In genomic region chr12:130673036-130673705, GRCh38 we compare ENCODE assay signal across 29 cellular contexts. TPM values are rescaled to one million over a fixed set of nuclear protein-coding genes. Genes with fewer than 3 reads are reported as not detected.
"Had no signal": no experiment of that assay in that cellular context is flagged by ENCODE, and none has a peak within 500 bp of the region (broad histone marks: within the 10 kb centered on the region; RNA-seq: fewer than 3 reads in every experiment).

No MANE protein-coding gene starts in this region.

- FAIRE-seq: keratinocyte had no signal

- H3K4me1 ChIP-seq: heart right ventricle, prostate gland, right atrium auricular region, right lobe of liver, stomach, testis, thyroid gland, upper lobe of left lung, vagina had no signal

- H3K27ac ChIP-seq: heart right ventricle, hepatocyte, ovary, prostate gland, right atrium auricular region, right lobe of liver, stomach, testis, thyroid gland, transverse colon, upper lobe of left lung, vagina had no signal

- H3K9me3 Mint-ChIP-seq: mesothelial cell of epicardium, natural killer cell had no signal

- H3K27ac Mint-ChIP-seq: mesothelial cell of epicardium; natural killer cell; stimulated activated naive B cell treated with anti-CD40 and anti-IgM and Interleukin-4, amounts not matched to agents 10 μg/mL and 1 μg/mL and 100 μg/mL, for 72 hours had no signal

- H3K4me3 Mint-ChIP-seq: mesothelial cell of epicardium; natural killer cell; neural crest cell; stimulated activated naive B cell treated with anti-CD40 and anti-IgM and Interleukin-4, amounts not matched to agents 10 μg/mL and 1 μg/mL and 100 μg/mL, for 72 hours had no signal

- H3K4me3 ChIP-seq: heart right ventricle, hepatocyte, lung, ovary, prostate gland, right atrium auricular region, right lobe of liver, smooth muscle cell, stomach, testis, thyroid gland, transverse colon, upper lobe of left lung, vagina had no signal

- H3K4me2 ChIP-seq: hepatocyte, smooth muscle cell had no signal

- H2AFZ ChIP-seq: hepatocyte had no signal

- DNase-seq: heart right ventricle; kidney glomerular epithelial cell; left cardiac atrium; naive B cell; natural killer cell; ovary; right lobe of liver; stimulated activated CD4-positive, alpha-beta T cell treated with anti-CD3 and anti-CD28 coated beads, Interleukin-12 subunit alpha, Interleukin-12 subunit beta, amount 100 ng/mL, for 4 hours; stimulated activated CD4-positive, alpha-beta T cell treated with anti-CD3 and anti-CD28 coated beads, Interleukin-15, amount 100 ng/mL, for 24 hours; stimulated activated CD4-positive, alpha-beta T cell treated with anti-CD3 and anti-CD28 coated beads, Interleukin-2, amount 100 ng/mL, for 24 hours; stimulated activated CD4-positive, alpha-beta T cell treated with anti-CD3 and anti-CD28 coated beads, Interleukin-4, amount 100 ng/mL, for 1 hour; stimulated activated naive B cell treated with anti-CD40 and anti-IgM and Interleukin-4, amounts not matched to agents 10 μg/mL and 1 μg/mL and 100 μg/mL, for 72 hours; stimulated activated naive CD8-positive, alpha-beta T cell treated with anti-CD3 and anti-CD28 coated beads, Interleukin-15, Interleukin-2, amounts not matched to agents 100 U/mL and 50 U/mL, for 24 hours; stomach; testis; thyroid gland; transverse colon had no signal

- H3K9me3 ChIP-seq: ovary, prostate gland, right atrium auricular region, right lobe of liver, testis, thyroid gland, transverse colon, upper lobe of left lung, vagina had no signal

- H3K79me2 ChIP-seq: hepatocyte had no signal

- H3K27me3 Mint-ChIP-seq: naive B cell; stimulated activated naive B cell treated with anti-CD40 and anti-IgM and Interleukin-4, amounts not matched to agents 10 μg/mL and 1 μg/mL and 100 μg/mL, for 72 hours had no signal

- H3K27me3 ChIP-seq: hepatocyte, ovary, right atrium auricular region, right lobe of liver, stomach, testis, thyroid gland, transverse colon, upper lobe of left lung, vagina had no signal

- H3K4me1 Mint-ChIP-seq: mesothelial cell of epicardium; naive B cell; natural killer cell; stimulated activated naive B cell treated with anti-CD40 and anti-IgM and Interleukin-4, amounts not matched to agents 10 μg/mL and 1 μg/mL and 100 μg/mL, for 72 hours had no signal

- H3K36me3 Mint-ChIP-seq: naive B cell; natural killer cell; stimulated activated naive B cell treated with anti-CD40 and anti-IgM and Interleukin-4, amounts not matched to agents 10 μg/mL and 1 μg/mL and 100 μg/mL, for 72 hours had no signal

- H3K36me3 ChIP-seq: heart right ventricle, ovary, prostate gland, right atrium auricular region, right lobe of liver, stomach, thyroid gland, transverse colon, upper lobe of left lung, vagina had no signal

- ATAC-seq: heart right ventricle; left cardiac atrium; left lobe of liver; natural killer cell; right lobe of liver; stimulated activated naive B cell treated with anti-CD40 and anti-IgM and Interleukin-4, amounts not matched to agents 10 μg/mL and 1 μg/mL and 100 μg/mL, for 72 hours; stimulated activated naive CD8-positive, alpha-beta T cell treated with anti-CD3 and anti-CD28 coated beads, Interleukin-15, Interleukin-2, amounts not matched to agents 100 U/mL and 50 U/mL, for 24 hours had no signal

RNA-seq across cellular contexts. Expression of gene RIMBP2, which starts 42.9 kb away (rescaled TPM):
- total RNA-seq: left lobe of liver, mononuclear cell, natural killer cell had no signal
- polyA plus RNA-seq: smooth muscle cell had no signal
